Comparison of ENCODE assay signal across 18 cellular contexts in the genomic region with DNA sequence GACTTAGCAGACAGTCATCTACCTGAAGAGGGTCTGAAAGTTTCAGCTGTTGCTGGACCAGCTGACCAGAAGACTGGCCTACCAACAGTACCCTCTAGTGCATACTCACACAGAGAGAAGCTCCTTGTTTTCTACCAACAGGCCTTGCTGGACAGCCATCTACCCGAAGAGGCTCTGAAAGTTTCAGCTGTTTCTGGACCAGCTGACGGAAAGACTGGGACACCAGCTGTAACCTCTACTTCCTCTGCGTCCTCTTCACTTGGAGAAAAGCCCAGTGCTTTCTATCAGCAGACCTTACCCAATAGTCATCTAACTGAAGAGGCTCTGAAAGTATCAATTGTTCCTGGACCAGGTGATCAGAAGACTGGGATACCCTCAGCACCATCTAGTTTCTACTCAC.
DNase-seq lines count a peak whose midpoint lies in the region; ATAC-seq, FAIRE-seq and TF ChIP-seq lines count a peak whose summit lies in the region.
"Had no signal": no experiment of that assay in that cellular context is flagged by ENCODE, and none has a peak within 500 bp of the region (broad histone marks: within the 10 kb centered on the region; RNA-seq: fewer than 3 reads in every experiment).

No MANE protein-coding gene starts in this region.

- ATAC-seq in GM18520 (IDR thresholded peaks at IDR 0.05; ENCODE audit: unreplicated experiment) (no peak), GM21515 (IDR thresholded peaks at IDR 0.05; ENCODE audit: unreplicated experiment) (no peak), omental fat pad (ENCODE audit: low FRiP score) (no peak)
- ATAC-seq: CD8-positive, alpha-beta T cell; HCT116 had no signal

- H3K27me3 ChIP-seq in H7 (ENCODE audit: control insufficient read depth, insufficient read depth, low read length) = no peaks in the 10 kb centered on the region
- H3K27me3 ChIP-seq: BLaER1 had no signal

- no peak for TF ChIP-seq CTCF in omental fat pad (IDR thresholded peaks at IDR 0.05)

- H3K4me3 ChIP-seq in H7 (ENCODE audit: insufficient read depth, low read depth, low read length) = no peak overlapping the region
- H3K4me3 ChIP-seq: BLaER1, GM23248 had no signal

- FAIRE-seq in HTR-8/SVneo (lab: Jason Lieb, UNC) = peak; percentile 26
- FAIRE-seq: G401.6, H1 had no signal

- DNase-seq in HTR-8/SVneo (ENCODE audit: insufficient read length, low spot score) (no peak), globus pallidus (ENCODE audit: low spot score) (peak; percentile 38), pons (ENCODE audit: low spot score) (peak; percentile 20), omental fat pad (ENCODE audit: low spot score) (no peak), H7 (no peak)
- DNase-seq: Caco-2; CD4-positive, CD25-positive, alpha-beta regulatory T cell; CD8-positive, alpha-beta T cell; DMS153; DND-41; GM23248; H9 had no signal

- H3K36me3 ChIP-seq in H7 (replicated peaks; ENCODE audit: control insufficient read depth, insufficient read depth, low read length) = peaks cover 17% of the 10 kb centered on the region

Comparison
In these comparisons a context has a peak if more than half of its experiments do, and no peak if none do; other contexts are left out.
1. DNase-seq: peak in globus pallidus (single experiment) and pons (single experiment); none in HTR-8/SVneo (single experiment), omental fat pad (single experiment) and H7 (single experiment).